ENCODE assay signal across 1 cellular context in genomic region chr16:89922477-89922883, GRCh38.
TF ChIP-seq lines count a peak whose summit lies in the region.

No MANE protein-coding gene starts in this region.

TF ChIP-seq in HepG2, 621 proteins besides CTCF, POLR2A, EP300 and RAD21 (continues in another document):
- TF ChIP-seq ARID4A (CRISPR knock-in tag; IDR thresholded peaks at IDR 0.05; ENCODE audit: borderline replicate concordance) (peak; percentile 19; the same call in 1 of the 2 replicates), SATB2 (CRISPR knock-in tag; IDR thresholded peaks at IDR 0.05) (no peak), ZBTB26 (CRISPR knock-in tag; IDR thresholded peaks at IDR 0.05; ENCODE audit: borderline replicate concordance) (no peak), HMGA1 (CRISPR knock-in tag; conservative IDR thresholded peaks at IDR 0.05) (no peak), ZIK1 (CRISPR knock-in tag; IDR thresholded peaks at IDR 0.05; ENCODE audit: borderline replicate concordance, low read depth) (0 out of 2 replicates have a peak, but pooled peaks have one; percentile 2), ESRRA (CRISPR knock-in tag; IDR thresholded peaks at IDR 0.05; ENCODE audit: low read depth) (no peak; the same call in 1 of the 2 replicates), MAFK (conservative IDR thresholded peaks at IDR 0.05 in 1 of 2, IDR thresholded peaks at IDR 0.05 in 1 of 2; ENCODE audit: low read length in 2 of 2) (no peak), THAP11 (CRISPR knock-in tag; IDR thresholded peaks at IDR 0.05) (no peak; the same call in 1 of the 2 replicates), DMAP1 (CRISPR knock-in tag; IDR thresholded peaks at IDR 0.05) (0 out of 2 replicates have a peak, but pooled peaks have one; percentile 8), E2F5 (CRISPR knock-in tag; conservative IDR thresholded peaks at IDR 0.05) (no peak), MATR3 (CRISPR knock-in tag; IDR thresholded peaks at IDR 0.05) (no peak), AGO2 (optimal IDR thresholded peaks at IDR 0.05; ENCODE audit: low read depth, low read length) (peak; percentile 97), ARID3A (IDR thresholded peaks at IDR 0.05; ENCODE audit: low read depth, low read length) (no peak), JDP2 (CRISPR knock-in tag; IDR thresholded peaks at IDR 0.05; ENCODE audit: borderline replicate concordance) (no peak), IRF2 (CRISPR knock-in tag; IDR thresholded peaks at IDR 0.05) (no peak), NKX3-1 (CRISPR knock-in tag; IDR thresholded peaks at IDR 0.05) (no peak), KAT2B (IDR thresholded peaks at IDR 0.05; ENCODE audit: borderline replicate concordance, low read depth, low read length) (no peak), ZNF484 (CRISPR knock-in tag; IDR thresholded peaks at IDR 0.05; ENCODE audit: borderline replicate concordance, low read depth) (no peak), RXRB (CRISPR knock-in tag; IDR thresholded peaks at IDR 0.05; ENCODE audit: borderline replicate concordance) (peak; percentile 67), PHF20 (CRISPR knock-in tag; IDR thresholded peaks at IDR 0.05) (no peak), CERS6 (CRISPR knock-in tag; IDR thresholded peaks at IDR 0.05) (no peak), NR3C1 (CRISPR knock-in tag; IDR thresholded peaks at IDR 0.05) (no peak), AKAP8 (CRISPR knock-in tag; IDR thresholded peaks at IDR 0.05) (peak; percentile 57; the same call in 1 of the 2 replicates), ZNF225 (CRISPR knock-in tag; IDR thresholded peaks at IDR 0.05) (peak; percentile 26; the same call in 1 of the 2 replicates), ZFP90 (CRISPR knock-in tag; IDR thresholded peaks at IDR 0.05; ENCODE audit: borderline replicate concordance) (0 out of 2 replicates have a peak, but pooled peaks have one; percentile 52), HINFP (CRISPR knock-in tag; IDR thresholded peaks at IDR 0.05; ENCODE audit: low read depth) (no peak), SMAD9 (CRISPR knock-in tag; IDR thresholded peaks at IDR 0.05) (peak; percentile 86; the same call in 1 of the 2 replicates), THRA (CRISPR knock-in tag; IDR thresholded peaks at IDR 0.05; ENCODE audit: borderline replicate concordance) (0 out of 2 replicates have a peak, but pooled peaks have one; percentile 7), CREBL2 (CRISPR knock-in tag; IDR thresholded peaks at IDR 0.05; ENCODE audit: borderline replicate concordance) (0 out of 2 replicates have a peak, but pooled peaks have one; percentile 78), FOXA3 (CRISPR knock-in tag; IDR thresholded peaks at IDR 0.05) (peak; percentile 16; the same call in 1 of the 2 replicates), ZNF749 (CRISPR knock-in tag; IDR thresholded peaks at IDR 0.05; ENCODE audit: borderline replicate concordance) (no peak), PRDM10 (CRISPR knock-in tag; IDR thresholded peaks at IDR 0.05; ENCODE audit: low read depth) (no peak), ZNF850 (CRISPR knock-in tag; conservative IDR thresholded peaks at IDR 0.05) (no peak), ZBTB20 (CRISPR knock-in tag; IDR thresholded peaks at IDR 0.05; ENCODE audit: borderline replicate concordance, low read depth) (peak; percentile 20; the same call in 1 of the 2 replicates), ZNF451 (CRISPR knock-in tag; IDR thresholded peaks at IDR 0.05) (no peak; the same call in 1 of the 2 replicates), ARHGAP35 (CRISPR knock-in tag; IDR thresholded peaks at IDR 0.05; ENCODE audit: borderline replicate concordance) (peak; percentile 77; the same call in 1 of the 2 replicates), ZNF839 (CRISPR knock-in tag; IDR thresholded peaks at IDR 0.05; ENCODE audit: borderline replicate concordance) (no peak)
